Comparison of ENCODE assay signal across 8 cellular contexts in genomic region chr11:2698386-2699184, GRCh38. TPM values are rescaled to one million over a fixed set of nuclear protein-coding genes. Genes with fewer than 3 reads are reported as not detected.
DNase-seq lines count a peak whose midpoint lies in the region; ATAC-seq and TF ChIP-seq lines count a peak whose summit lies in the region.

No MANE protein-coding gene starts in this region.

- H3K9me3 ChIP-seq in DND-41 (ENCODE audit: insufficient read depth, low read length, severe bottlenecking) (no peaks in the 10 kb centered on the region), Panc1 (ENCODE audit: control insufficient read depth, insufficient read depth, low read depth, low read length) (no peaks in the 10 kb centered on the region), esophagus squamous epithelium (no peaks in the 10 kb centered on the region)

- H4K20me1 ChIP-seq in DND-41 (ENCODE audit: insufficient read depth, low read length): peaks cover 9% of the 10 kb centered on the region; the same call in 1 of the 2 replicates

- H3K4me1 Mint-ChIP-seq in osteocyte (ENCODE audit: unreplicated experiment): peaks cover 45% of the 10 kb centered on the region

- BruUV-seq in Panc1 (replicated peaks; lab: Mats Ljungman, UMichigan): no TSS peak

- H3K4me3 ChIP-seq in DND-41 (ENCODE audit: low read depth in 1 of 2, low read length in 2 of 2): peak overlapping the region; percentile 35 to 62; a peak in 3 of 4 replicates
- peak overlapping the region; percentile 62 to 65 for H3K4me3 ChIP-seq in Panc1 (ENCODE audit: low read depth in 2 of 2, low read length in 2 of 2)
- H3K4me3 ChIP-seq in esophagus squamous epithelium: peak overlapping the region; percentile 54 to 83 (median 76)

- TF ChIP-seq CTCF in DND-41 (IDR thresholded peaks at IDR 0.05; ENCODE audit: borderline replicate concordance, extremely low read depth, low read length, poor library complexity, severe bottlenecking) (no peak), Panc1 (IDR thresholded peaks at IDR 0.05) (no peak), esophagus squamous epithelium (IDR thresholded peaks at IDR 0.05) (no peak), osteocyte (IDR thresholded peaks at IDR 0.05) (no peak)

- H3K4me2 ChIP-seq in DND-41 (ENCODE audit: insufficient read depth, low read length): peak overlapping the region; percentile 75

- H3K9me3 Mint-ChIP-seq in osteocyte (ENCODE audit: unreplicated experiment): no peaks in the 10 kb centered on the region

- DNase-seq in DND-41: no peak
- DNase-seq in Panc1 (ENCODE audit: low read depth, low spot score): no peak
- no peak for DNase-seq in esophagus squamous epithelium (lab: John Stamatoyannopoulos, UW)
- DNase-seq in osteocyte (ENCODE audit: extremely low spot score, unreplicated experiment): no peak
- DNase-seq in HuH-7 (ENCODE audit: low spot score): no peak
- no peak for DNase-seq in NCI-H2029 treated with DMSO at 0.1 percent for 48 hours (lab: John Stamatoyannopoulos, UW)
- DNase-seq in NCI-H2227 treated with DMSO at 0.1 percent for 48 hours (lab: John Stamatoyannopoulos, UW): no peak

- no peaks in the 10 kb centered on the region for H3K36me3 Mint-ChIP-seq in osteocyte (ENCODE audit: unreplicated experiment)

- no peak for TF ChIP-seq POLR2A in esophagus squamous epithelium (IDR thresholded peaks at IDR 0.05)

- H3K9ac ChIP-seq in DND-41 (ENCODE audit: low read depth, low read length): peak overlapping the region; percentile 88

- POLR2A ChIA-PET in Panc1 (lab: Charles Lee): no interaction called here

- WGBS in esophagus squamous epithelium, 2 donors: 51 to 68% methylated on average over 9 to 14 of the region's 20 CpGs

- peaks cover 2% of the 10 kb centered on the region for H3K27me3 Mint-ChIP-seq in osteocyte (ENCODE audit: unreplicated experiment)

- intact Hi-C loops in Panc1 (cut with micrococcal nuclease; ENCODE audit: unreplicated experiment): loop anchor here (10.0 kb wide), 2 partner anchors 154 to 186 kb away; partner anchors contain the start of gene CDKN1C
- intact Hi-C loops in esophagus squamous epithelium (cut with DNase I): no loop called here

- H3K27ac ChIP-seq in DND-41 (ENCODE audit: low read length) (no peak overlapping the region), Panc1 (ENCODE audit: low read length) (peak overlapping the region; percentile 70), esophagus squamous epithelium (peak overlapping the region in 3 of 4 donors; percentile 88 to 94 (median 90))

- no peaks in the 10 kb centered on the region for H3K27me3 ChIP-seq in DND-41 (ENCODE audit: insufficient read depth, low read length, poor library complexity)
- H3K27me3 ChIP-seq in Panc1 (ENCODE audit: control insufficient read depth, insufficient read depth, low read length): no peaks in the 10 kb centered on the region
- H3K27me3 ChIP-seq in esophagus squamous epithelium: no peaks in the 10 kb centered on the region

- ATAC-seq in DND-41 (ENCODE audit: insufficient read depth, low read depth) (no peak), Panc1 (no peak), GM21367 (IDR thresholded peaks at IDR 0.05; ENCODE audit: unreplicated experiment) (no peak)

- H3K27ac Mint-ChIP-seq in osteocyte (ENCODE audit: unreplicated experiment): peak overlapping the region; percentile 82

- peak overlapping the region; percentile 81 for H3K4me3 Mint-ChIP-seq in osteocyte (ENCODE audit: unreplicated experiment)

- H3K79me2 ChIP-seq in DND-41 (ENCODE audit: insufficient read depth, low read length): peaks cover 18% of the 10 kb centered on the region

- CTCF ChIA-PET in Panc1 (lab: Charles Lee): no interaction called here

- H2AFZ ChIP-seq in DND-41 (ENCODE audit: low read depth, low read length): peak overlapping the region; percentile 68; the same call in 1 of the 2 replicates

- in situ Hi-C loops in Panc1 (cut with HindIII; ENCODE audit: low pct_unique_long_range_greater_than_20kb, low sequenced_read_pairs): no loop called here

- peaks cover 28% of the 10 kb centered on the region for H3K4me1 ChIP-seq in DND-41 (ENCODE audit: insufficient read depth, low read length)
- peaks cover 10% of the 10 kb centered on the region for H3K4me1 ChIP-seq in Panc1 (ENCODE audit: control insufficient read depth, insufficient read depth, low read length)
- H3K4me1 ChIP-seq in esophagus squamous epithelium: peaks cover 0 to 50% (median 0%) of the 10 kb centered on the region in 3 donors

- no peaks in the 10 kb centered on the region; the same call in 1 of the 2 replicates for H3K36me3 ChIP-seq in DND-41 (ENCODE audit: insufficient read depth, low read length)
- H3K36me3 ChIP-seq in Panc1 (ENCODE audit: control insufficient read depth, insufficient read depth, low read length): no peaks in the 10 kb centered on the region
- H3K36me3 ChIP-seq in esophagus squamous epithelium: no peaks in the 10 kb centered on the region

RNA-seq across cellular contexts. Expression of gene KCNQ1OT1, which starts 1.2 kb away (rescaled TPM):
- 1.3 TPM for total RNA-seq in Panc1 (2021; ENCODE audit: unreplicated experiment)
- polyA plus RNA-seq in Panc1 (2012; ENCODE audit: insufficient read length): 0.10 TPM
- total RNA-seq in esophagus squamous epithelium: 1 to 10 TPM in 2 of 4 donors, under 1 TPM in 2; 0.21 to 1.9 (median 1.2) TPM
- total RNA-seq in osteocyte: 3.4 and 3.9 TPM in 2 replicates
